Comparison of ENCODE assay signal across 20 cellular contexts in genomic region chr14:25094171-25094907, GRCh38. TPM values are rescaled to one million over a fixed set of nuclear protein-coding genes. Genes with fewer than 3 reads are reported as not detected.
DNase-seq lines count a peak whose midpoint lies in the region; ATAC-seq, FAIRE-seq and TF ChIP-seq lines count a peak whose summit lies in the region.
"Had no signal": no experiment of that assay in that cellular context is flagged by ENCODE, and none has a peak within 500 bp of the region (broad histone marks: within the 10 kb centered on the region; RNA-seq: fewer than 3 reads in every experiment).

No MANE protein-coding gene starts in this region.

- peaks cover 0 to 30% (median 25%) of the 10 kb centered on the region in 10 experiments; a peak in 15 of 20 replicates for H3K4me1 ChIP-seq in BLaER1 treated with 17β-estradiol and CSF1 and Interleukin-3, amounts not matched to agents 10 nM and 100 nM
- H3K4me1 ChIP-seq in IMR-90 (ENCODE audit: control insufficient read depth, insufficient read depth, low read length), result peaks cover 3% of the 10 kb centered on the region; the same call in 1 of the 2 replicates
- no peaks in the 10 kb centered on the region for H3K4me1 ChIP-seq in mesendoderm (ENCODE audit: control insufficient read depth, low read depth, low read length)
- no peaks in the 10 kb centered on the region for H3K4me1 ChIP-seq in psoas muscle
- H3K4me1 ChIP-seq in Caco-2, result peaks cover 49% of the 10 kb centered on the region
- H3K4me1 ChIP-seq: Peyer's patch had no signal

- no peak overlapping the region for H3K14ac ChIP-seq in IMR-90 (replicated peaks; ENCODE audit: low read depth, low read length)

- H3K79me1 ChIP-seq in IMR-90 (ENCODE audit: low read depth in 1 of 2, low read length in 2 of 2) (no peaks in the 10 kb centered on the region), mesendoderm (ENCODE audit: low read length) (no peaks in the 10 kb centered on the region)

- no peak overlapping the region for H2AK9ac ChIP-seq in IMR-90 (replicated peaks; ENCODE audit: low read depth, low read length, poor library complexity)

- no peak overlapping the region for H4K91ac ChIP-seq in IMR-90 (ENCODE audit: insufficient read depth, low read depth, low read length)

- H2BK120ac ChIP-seq in IMR-90 (ENCODE audit: low read depth, low read length) (no peak overlapping the region), mesendoderm (ENCODE audit: low read depth, low read length) (no peak overlapping the region)

- H3K36me3 Mint-ChIP-seq in Caco-2 (ENCODE audit: insufficient read depth, unreplicated experiment), result peaks cover 7% of the 10 kb centered on the region

- in situ Hi-C loops in IMR-90 (cut with MboI; ENCODE audit: low sequenced_read_pairs), result no loop called here

- H3K4me1 Mint-ChIP-seq in Caco-2 (ENCODE audit: low read depth, unreplicated experiment), result peaks cover 46% of the 10 kb centered on the region

- no peak overlapping the region for H3K27ac ChIP-seq in BLaER1 treated with 17β-estradiol and CSF1 and Interleukin-3, amounts not matched to agents 10 nM and 100 nM
- H3K27ac ChIP-seq in IMR-90 (ENCODE audit: insufficient read depth, low read length) (no peak overlapping the region), mesendoderm (ENCODE audit: low read depth, low read length) (no peak overlapping the region), psoas muscle (no peak overlapping the region)
- H3K27ac ChIP-seq: Peyer's patch, SJCRH30 had no signal

- H3K27me3 Mint-ChIP-seq in Caco-2 (ENCODE audit: insufficient read depth, unreplicated experiment), result no peaks in the 10 kb centered on the region

- H2AFZ ChIP-seq in IMR-90 (replicated peaks; ENCODE audit: low read length, poor library complexity), result no peak overlapping the region

- CTCF ChIA-PET in IMR-90 (lab: Yijun Ruan, JAX), result no interaction called here
- CTCF ChIA-PET in Caco-2 (lab: Charles Lee), result no interaction called here

- no peaks in the 10 kb centered on the region for H3K79me2 ChIP-seq in mesendoderm (ENCODE audit: control insufficient read depth, insufficient read depth, low read length)

- H3K9ac ChIP-seq in BLaER1 treated with 17β-estradiol and CSF1 and Interleukin-3, amounts not matched to agents 10 nM and 100 nM, result no peak overlapping the region
- no peak overlapping the region for H3K9ac ChIP-seq in IMR-90 (ENCODE audit: low read depth, low read length)
- H3K9ac ChIP-seq in mesendoderm (ENCODE audit: low read length), result no peak overlapping the region

- DNase-seq in IMR-90 (peak; percentile 45), amniotic epithelial cell (ENCODE audit: low read depth) (peak; percentile 65), mesendoderm (peak; percentile 43), HT-29 (ENCODE audit: low spot score) (no peak), psoas muscle (no peak), Caco-2 (no peak), GM19239 (ENCODE audit: insufficient read length, low spot score) (no peak)
- DNase-seq: AML-193, DMS79, HCEC 1CT, NCI-H1105, NCI-H146, NCI-H2029, NCI-H345, NCI-H524, NCI-H774, Peyer's patch, SJCRH30 had no signal

- no peaks in the 10 kb centered on the region for H3K9me3 ChIP-seq in BLaER1 treated with 17β-estradiol and CSF1 and Interleukin-3, amounts not matched to agents 10 nM and 100 nM (replicated peaks in 1 of 11)
- H3K9me3 ChIP-seq in IMR-90 (ENCODE audit: control insufficient read depth, insufficient read depth, low read length) (no peaks in the 10 kb centered on the region), psoas muscle (no peaks in the 10 kb centered on the region), Caco-2 (no peaks in the 10 kb centered on the region)
- H3K9me3 ChIP-seq: Peyer's patch, SJCRH30 had no signal

- no peak for TF ChIP-seq RAD21 in IMR-90 (IDR thresholded peaks at IDR 0.05; ENCODE audit: low read length)

- POLR2A ChIA-PET in IMR-90 (lab: Charles Lee; ENCODE audit: unreplicated experiment), result no interaction called here
- POLR2A ChIA-PET in Caco-2 (lab: Charles Lee), result no interaction called here

- dilution Hi-C loops in IMR-90 (cut with HindIII; ENCODE audit: low sequenced_read_pairs, unreplicated experiment), result no loop called here

- intact Hi-C loops in IMR-90 (cut with micrococcal nuclease) (no loop called here), psoas muscle (cut with DNase I) (no loop called here), Caco-2 (cut with micrococcal nuclease; ENCODE audit: unreplicated experiment) (no loop called here)

- no peak for TF ChIP-seq POLR2A in IMR-90 (IDR thresholded peaks at IDR 0.05; ENCODE audit: low read depth, low read length)

- H4K5ac ChIP-seq in IMR-90 (ENCODE audit: low read depth, low read length), result no peak overlapping the region
- H4K5ac ChIP-seq in mesendoderm (ENCODE audit: low read length), result no peak overlapping the region

- no peak overlapping the region for H3K27ac Mint-ChIP-seq in Caco-2 (ENCODE audit: unreplicated experiment)

- no peaks in the 10 kb centered on the region for H3K9me1 ChIP-seq in IMR-90 (ENCODE audit: insufficient read depth, low read length)

- no peaks in the 10 kb centered on the region for H3K27me3 ChIP-seq in BLaER1 treated with 17β-estradiol and CSF1 and Interleukin-3, amounts not matched to agents 10 nM and 100 nM
- H3K27me3 ChIP-seq in IMR-90 (ENCODE audit: control insufficient read depth, insufficient read depth, low read length) (no peaks in the 10 kb centered on the region), mesendoderm (ENCODE audit: insufficient read depth, low read length, poor library complexity) (no peaks in the 10 kb centered on the region), psoas muscle (ENCODE audit: insufficient read depth in 3 of 3, low read length in 2 of 3) (no peaks in the 10 kb centered on the region), Caco-2 (replicated peaks; ENCODE audit: control insufficient read depth, insufficient read depth, low read length) (no peaks in the 10 kb centered on the region)
- H3K27me3 ChIP-seq: Peyer's patch, SJCRH30 had no signal

- 50% methylated on average over 2 of the region's 9 CpGs; no CpG with 5 or more reads in 1 of the 2 experiments for WGBS in IMR-90 (ENCODE audit: extremely low coverage in 2 of 2, insufficient read length in 1 of 2), 2 experiments
- WGBS in mesendoderm (ENCODE audit: extremely low coverage, insufficient coverage, low lambda C conversion rate), result no CpG with 5 or more reads among the region's 9 CpGs
- 71 to 83% (median 75%) methylated on average over 9 of the region's 9 CpGs for WGBS in psoas muscle, 3 donors

- H2BK20ac ChIP-seq in IMR-90 (ENCODE audit: low read depth, low read length), result no peak overlapping the region

- H3K36me3 ChIP-seq in BLaER1 treated with 17β-estradiol and CSF1 and Interleukin-3, amounts not matched to agents 10 nM and 100 nM, result no peaks in the 10 kb centered on the region
- no peaks in the 10 kb centered on the region for H3K36me3 ChIP-seq in IMR-90 (ENCODE audit: control insufficient read depth, insufficient read depth, low read length)
- H3K36me3 ChIP-seq in mesendoderm (ENCODE audit: control insufficient read depth, insufficient read depth, low read length), result no peaks in the 10 kb centered on the region
- no peaks in the 10 kb centered on the region for H3K36me3 ChIP-seq in psoas muscle (ENCODE audit: insufficient read depth in 1 of 2, low read depth in 1 of 2)
- H3K36me3 ChIP-seq in Caco-2 (ENCODE audit: control insufficient read depth, insufficient read depth, low read length), result no peaks in the 10 kb centered on the region
- H3K36me3 ChIP-seq: Peyer's patch, SJCRH30 had no signal

- no peaks in the 10 kb centered on the region for H4K20me1 ChIP-seq in BLaER1 treated with 17β-estradiol and CSF1 and Interleukin-3, amounts not matched to agents 10 nM and 100 nM
- no peaks in the 10 kb centered on the region for H4K20me1 ChIP-seq in IMR-90 (ENCODE audit: insufficient read depth, low read length)

- ATAC-seq in IMR-90 (ENCODE audit: low read depth) (peak; percentile 44; the same call in 1 of the 2 replicates), psoas muscle (no peak)
- ATAC-seq: K562 had no signal

- H4K8ac ChIP-seq in IMR-90 (ENCODE audit: low read depth in 2 of 2, low read length in 2 of 2) (no peak overlapping the region), mesendoderm (ENCODE audit: low read depth, low read length) (no peak overlapping the region)

- H2BK15ac ChIP-seq in IMR-90 (ENCODE audit: low read depth, low read length) (no peak overlapping the region), mesendoderm (replicated peaks; ENCODE audit: low read depth) (no peak overlapping the region)

- H3K23ac ChIP-seq in IMR-90 (ENCODE audit: low read depth, low read length) (no peak overlapping the region), mesendoderm (ENCODE audit: low read length) (no peak overlapping the region)

- H2AK5ac ChIP-seq in IMR-90 (ENCODE audit: low read depth, low read length), result no peak overlapping the region
- no peak overlapping the region for H2AK5ac ChIP-seq in mesendoderm (ENCODE audit: low read length)

- H3K4ac ChIP-seq in IMR-90 (ENCODE audit: low read depth, low read length) (no peak overlapping the region), mesendoderm (ENCODE audit: low read depth, low read length) (no peak overlapping the region)

- no peak overlapping the region for H3K18ac ChIP-seq in IMR-90 (ENCODE audit: low read depth, low read length)
- H3K18ac ChIP-seq in mesendoderm (ENCODE audit: low read length), result no peak overlapping the region

- TF ChIP-seq CTCF in IMR-90 (conservative IDR thresholded peaks at IDR 0.05; ENCODE audit: low read depth, low read length) (no peak), psoas muscle (IDR thresholded peaks at IDR 0.05) (no peak), Caco-2 (IDR thresholded peaks at IDR 0.05; ENCODE audit: insufficient read depth in 1 of 2, low read depth in 1 of 2, low read length in 1 of 2, severe bottlenecking in 1 of 2, unreplicated experiment in 1 of 2) (no peak)

- H3K4me3 ChIP-seq in BLaER1 treated with 17β-estradiol and CSF1 and Interleukin-3, amounts not matched to agents 10 nM and 100 nM, result no peak overlapping the region
- H3K4me3 ChIP-seq in IMR-90 (ENCODE audit: insufficient read depth, low read depth, low read length) (no peak overlapping the region), mesendoderm (ENCODE audit: low read length) (no peak overlapping the region), psoas muscle (no peak overlapping the region), Caco-2 (ENCODE audit: low read depth, low read length) (no peak overlapping the region)
- H3K4me3 ChIP-seq: K562, Peyer's patch, SJCRH30 had no signal

- no peak overlapping the region for H2BK5ac ChIP-seq in IMR-90 (ENCODE audit: low read depth, low read length, poor library complexity, severe bottlenecking)
- no peak overlapping the region for H2BK5ac ChIP-seq in mesendoderm (ENCODE audit: low read length)

- no peak overlapping the region for H3K4me3 Mint-ChIP-seq in Caco-2 (ENCODE audit: unreplicated experiment)

- no peaks in the 10 kb centered on the region for H3K9me3 Mint-ChIP-seq in Caco-2 (ENCODE audit: unreplicated experiment)

- peak overlapping the region in 9 of 11 experiments; percentile 6 to 68 (median 36); a peak in 16 of 22 replicates for H3K4me2 ChIP-seq in BLaER1 treated with 17β-estradiol and CSF1 and Interleukin-3, amounts not matched to agents 10 nM and 100 nM
- H3K4me2 ChIP-seq in IMR-90 (ENCODE audit: low read depth, low read length), result no peak overlapping the region
- H3K4me2 ChIP-seq in mesendoderm (ENCODE audit: low read length), result no peak overlapping the region

- no peak overlapping the region for H3K56ac ChIP-seq in IMR-90 (ENCODE audit: extremely low read depth, insufficient read depth, low read length)
- H3K56ac ChIP-seq in mesendoderm (ENCODE audit: low read length), result no peak overlapping the region

- BruUV-seq in IMR-90 (replicated peaks; lab: Mats Ljungman, UMichigan), result no TSS peak
- BruUV-seq in Caco-2 (replicated peaks; lab: Mats Ljungman, UMichigan), result no TSS peak

- no peak for FAIRE-seq in GM19239 (lab: Jason Lieb, UNC)
- FAIRE-seq: K562 had no signal

RNA-seq across cellular contexts. Expression of gene STXBP6, which starts 44.4 kb away (rescaled TPM):
- total RNA-seq in IMR-90 (2012; rRNA removed), result 14.3 and 15.6 TPM in 2 replicates
- 12.1 and 14.2 TPM in 2 replicates for polyA plus RNA-seq in IMR-90 (2012; rRNA removed)
- 4.6 and 6.2 TPM in 2 replicates for polyA plus RNA-seq in IMR-90 (2012; cell fraction: cytosol; rRNA removed)
- polyA plus RNA-seq in IMR-90 (2012; cell fraction: nucleus; rRNA removed; ENCODE audit: low replicate concordance), result 2.9 and 10.0 TPM in 2 replicates
- polyA plus RNA-seq in mesendoderm (2013, experiment 1 of 2), result 4.3 TPM
- 4.6 TPM for polyA plus RNA-seq in mesendoderm (2013, experiment 2 of 2)
- 10.9 and 12.6 TPM in 2 replicates for total RNA-seq in HT-29 (2014; rRNA removed; shearing (Covaris generic))
- total RNA-seq in psoas muscle, result 1 to 10 TPM; 1.1 to 3.5 (median 2.5) TPM
- 1 to 10 TPM; 1.9 to 2.2 (median 2.1) TPM for polyA plus RNA-seq in psoas muscle
- total RNA-seq in Caco-2 (2022), result 32.2 and 35.7 TPM in 2 replicates

Comparison
In these comparisons a context has a peak if more than half of its experiments do, and no peak if none do; other contexts are left out.
1. H3K4me2 ChIP-seq: peak in BLaER1 treated with 17β-estradiol and CSF1 and Interleukin-3, amounts not matched to agents 10 nM and 100 nM (9 of 11); none in IMR-90 (single experiment) and mesendoderm (single experiment).
2. DNase-seq: peak in IMR-90 (single experiment), amniotic epithelial cell (single experiment) and mesendoderm (single experiment); none in HT-29 (single experiment), psoas muscle (0 of 2), Caco-2 (0 of 2) and GM19239 (single experiment).